Comparison of ENCODE assay signal across 32 cellular contexts in genomic region chrX:12753366-12753765, GRCh38.
"Had no signal": no experiment of that assay in that cellular context is flagged by ENCODE, and none has a peak within 500 bp of the region (broad histone marks: within the 10 kb centered on the region; RNA-seq: fewer than 3 reads in every experiment).

No MANE protein-coding gene starts in this region.

- H3K27ac ChIP-seq: ascending aorta, body of pancreas, brain microvascular endothelial cell, breast epithelium, VCaP had no signal

- H3K9me3 ChIP-seq: ascending aorta, body of pancreas had no signal

- DNase-seq: activated B cell treated with CpG ODN at 0.5 μM for 24 hours; activated CD4-positive, alpha-beta memory T cell treated with anti-CD3 and anti-CD28 coated beads for 36 hours; activated CD4-positive, alpha-beta T cell treated with anti-CD3 and anti-CD28 coated beads for 4 hours; activated CD4-positive, alpha-beta T cell treated with anti-CD3 and anti-CD28 coated beads, Interleukin-2, amount 10 ng/mL, durations not matched to agents 24 days and 14 days; activated CD4-positive, alpha-beta T cell treated with anti-CD3 and anti-CD28 coated beads, Interleukin-2, amount 50 U/mL, for 1 hour; activated CD4-positive, alpha-beta T cell treated with anti-CD3 and anti-CD28 coated beads, Interleukin-2, amount 50 U/mL, for 4 hours; activated CD4-positive, CD25-positive, alpha-beta regulatory T cell treated with anti-CD3 and anti-CD28 coated beads, Interleukin-2, amount 50 U/mL, for 72 hours; activated CD8-positive, alpha-beta memory T cell treated with anti-CD3 and anti-CD28 coated beads for 24 hours; activated CD8-positive, alpha-beta memory T cell treated with anti-CD3 and anti-CD28 coated beads, Interleukin-2, amount 10 ng/mL, durations not matched to agents 7 days and 5 days; activated CD8-positive, alpha-beta memory T cell treated with anti-CD3 and anti-CD28 coated beads, Interleukin-2, amount 50 U/mL, for 48 hours; activated CD8-positive, alpha-beta T cell treated with anti-CD3 and anti-CD28 coated beads, Interleukin-2, amount 10 ng/mL, durations not matched to agents 7 days and 5 days; activated effector memory CD4-positive, alpha-beta T cell treated with Interleukin-2 at 50 U/mL for 16 hours; activated gamma-delta T cell; activated naive CD4-positive, alpha-beta T cell treated with anti-CD3 and anti-CD28 coated beads, Interleukin-2, amount 10 ng/mL, durations not matched to agents 7 days and 5 days; activated naive CD4-positive, alpha-beta T cell treated with Interleukin-2 at 50 U/mL for 16 hours; activated naive CD8-positive, alpha-beta T cell treated with anti-CD3 and anti-CD28 coated beads, Interleukin-2, amount 10 ng/mL, durations not matched to agents 7 days and 5 days; activated naive CD8-positive, alpha-beta T cell treated with anti-CD3 and anti-CD28 coated beads, Interleukin-2, amount 50 U/mL, for 24 hours; activated T-cell treated with anti-CD3 and anti-CD28 coated beads, Interleukin-2, amount 50 U/mL, for 24 hours; activated T-cell treated with anti-CD3 and anti-CD28 coated beads, Interleukin-2, amount 50 U/mL, for 48 hours; amygdala; anterior cingulate cortex; body of pancreas; brain microvascular endothelial cell; central memory CD4-positive, alpha-beta T cell; cerebellar nuclear complex; T-helper 1 cell; T-helper 2 cell; T-helper 9 cell had no signal

- H3K27me3 ChIP-seq: ascending aorta, body of pancreas, brain microvascular endothelial cell, breast epithelium had no signal

- ATAC-seq: activated CD8-positive, alpha-beta memory T cell treated with anti-CD3 and anti-CD28 coated beads, Interleukin-2, amount 10 ng/mL, durations not matched to agents 7 days and 5 days; activated CD8-positive, alpha-beta T cell treated with anti-CD3 and anti-CD28 coated beads, Interleukin-2, amount 10 ng/mL, durations not matched to agents 7 days and 5 days; activated naive CD8-positive, alpha-beta T cell treated with anti-CD3 and anti-CD28 coated beads, Interleukin-2, amount 50 U/mL, for 24 hours; body of pancreas had no signal

- H3K36me3 ChIP-seq: ascending aorta, brain microvascular endothelial cell, breast epithelium had no signal

- FAIRE-seq: TTC549 had no signal

- H3K4me1 ChIP-seq: ascending aorta, breast epithelium had no signal

- H3K4me3 ChIP-seq: ascending aorta, body of pancreas, breast epithelium had no signal
